ENCODE assay signal across 13 cellular contexts in the genomic region with DNA sequence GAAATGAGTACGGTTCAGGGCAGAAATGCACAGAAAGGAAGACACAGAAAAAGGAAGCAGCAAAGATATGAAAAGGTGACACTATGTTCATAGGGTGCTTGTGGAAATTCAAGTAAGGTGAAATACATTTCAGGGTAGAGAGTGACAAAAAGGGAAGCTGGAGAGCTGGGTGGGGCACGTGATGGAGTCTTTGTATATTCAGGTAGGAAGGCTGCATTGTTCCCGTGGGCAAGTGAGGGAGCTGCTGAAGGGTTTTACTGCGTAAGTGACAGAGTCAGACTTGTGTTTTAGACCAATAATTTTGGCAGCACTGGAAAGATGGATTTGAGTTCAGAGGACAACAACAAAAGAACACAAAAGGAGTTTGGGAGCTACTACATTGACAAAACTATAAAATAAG.
"Had no signal": no experiment of that assay in that cellular context is flagged by ENCODE, and none has a peak within 500 bp of the region (broad histone marks: within the 10 kb centered on the region; RNA-seq: fewer than 3 reads in every experiment).

No MANE protein-coding gene starts in this region.

- H3K4me3 Mint-ChIP-seq: nephron; stimulated activated naive B cell treated with anti-CD40 and anti-IgM and Interleukin-4, amounts not matched to agents 10 μg/mL and 1 μg/mL and 100 μg/mL, for 72 hours; T-helper 2 cell treated with Interferon-gamma antibody and Interleukin-4, amounts not matched to agents 5 μg/mL and 100 μg/mL, for 36 hours had no signal

- H3K9me3 ChIP-seq: sigmoid colon, tibial nerve had no signal

- H3K36me3 Mint-ChIP-seq: activated naive CD4-positive, alpha-beta T cell treated with anti-CD3 and anti-CD28 coated beads, Interleukin-2, amount 50 U/mL, for 72 hours; stimulated activated naive B cell treated with anti-CD40 and anti-IgM and Interleukin-4, amounts not matched to agents 10 μg/mL and 1 μg/mL and 100 μg/mL, for 72 hours had no signal

- H3K9me3 Mint-ChIP-seq: activated naive CD4-positive, alpha-beta T cell treated with anti-CD3 and anti-CD28 coated beads, Interleukin-2, amount 50 U/mL, for 72 hours; nephron; stimulated activated naive B cell treated with anti-CD40 and anti-IgM and Interleukin-4, amounts not matched to agents 10 μg/mL and 1 μg/mL and 100 μg/mL, for 72 hours; T-helper 2 cell treated with Interferon-gamma antibody and Interleukin-4, amounts not matched to agents 5 μg/mL and 100 μg/mL, for 36 hours had no signal

- H3K27ac Mint-ChIP-seq: activated naive CD4-positive, alpha-beta T cell treated with anti-CD3 and anti-CD28 coated beads, Interleukin-2, amount 50 U/mL, for 72 hours; stimulated activated naive B cell treated with anti-CD40 and anti-IgM and Interleukin-4, amounts not matched to agents 10 μg/mL and 1 μg/mL and 100 μg/mL, for 72 hours; T-helper 2 cell treated with Interferon-gamma antibody and Interleukin-4, amounts not matched to agents 5 μg/mL and 100 μg/mL, for 36 hours had no signal

- DNase-seq: amniotic stem cell; foreskin melanocyte; left cardiac atrium; mammary epithelial cell; occipital lobe; sigmoid colon; stimulated activated CD4-positive, alpha-beta T cell treated with anti-CD3 and anti-CD28 coated beads, Interleukin-2, amount 100 ng/mL, for 24 hours; stimulated activated naive B cell treated with anti-CD40 and anti-IgM and Interleukin-4, amounts not matched to agents 10 μg/mL and 1 μg/mL and 100 μg/mL, for 72 hours had no signal

- H3K27ac ChIP-seq: sigmoid colon had no signal

- H3K4me3 ChIP-seq: sigmoid colon, tibial nerve had no signal

- H3K36me3 ChIP-seq: sigmoid colon, tibial nerve had no signal

- ATAC-seq: activated CD4-positive, CD25-positive, alpha-beta regulatory T cell treated with anti-CD3 and anti-CD28 coated beads, Interleukin-2, amount 50 U/mL, for 24 hours; activated naive CD4-positive, alpha-beta T cell treated with anti-CD3 and anti-CD28 coated beads, Interleukin-2, amount 50 U/mL, for 72 hours; left cardiac atrium had no signal

- H3K27me3 Mint-ChIP-seq: stimulated activated naive B cell treated with anti-CD40 and anti-IgM and Interleukin-4, amounts not matched to agents 10 μg/mL and 1 μg/mL and 100 μg/mL, for 72 hours had no signal

- H3K27me3 ChIP-seq: sigmoid colon, tibial nerve had no signal
